In the genomic region with DNA sequence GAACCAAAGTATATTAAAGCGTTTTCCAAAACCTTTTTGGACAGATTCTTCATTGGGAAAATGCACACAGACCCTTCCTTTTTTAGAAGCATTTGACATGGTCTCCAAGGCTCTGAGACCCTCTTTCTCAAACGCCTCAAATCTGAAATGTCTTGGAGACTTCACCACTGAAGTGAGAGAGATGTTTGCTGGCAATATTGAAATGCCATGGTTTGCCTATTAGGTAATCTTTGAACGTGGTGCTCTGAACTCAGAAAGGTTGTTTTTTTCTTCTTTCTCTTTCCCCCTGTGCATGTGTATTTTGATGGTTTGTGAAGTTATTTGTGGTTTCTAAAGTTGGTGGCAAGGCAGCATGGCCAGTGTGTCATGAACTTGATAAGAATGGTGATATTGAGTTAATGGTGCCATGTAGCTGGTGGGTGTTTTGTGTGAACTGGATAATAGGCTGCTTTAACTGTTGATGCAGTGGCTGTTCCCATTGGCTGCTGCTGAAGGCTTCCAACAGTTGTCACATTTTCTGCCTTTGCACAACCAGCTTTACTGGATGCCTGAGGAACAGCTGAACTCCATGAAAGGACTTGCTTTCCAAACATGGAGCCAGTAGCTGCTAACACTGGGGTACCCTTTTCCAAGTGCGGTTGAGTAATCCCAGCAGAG, we compare ENCODE assay signal across 12 cellular contexts. TPM values are rescaled to one million over a fixed set of nuclear protein-coding genes. Genes with fewer than 3 reads are reported as not detected.
DNase-seq lines count a peak whose midpoint lies in the region; TF ChIP-seq lines count a peak whose summit lies in the region.
"Had no signal": no experiment of that assay in that cellular context is flagged by ENCODE, and none has a peak within 500 bp of the region (broad histone marks: within the 10 kb centered on the region; RNA-seq: fewer than 3 reads in every experiment).

No MANE protein-coding gene starts in this region.

- peak overlapping the region; percentile 22 to 94 (median 86) for H3K4me3 Mint-ChIP-seq in brain
- H3K4me3 Mint-ChIP-seq: activated naive CD4-positive, alpha-beta T cell treated with anti-CD3 and anti-CD28 coated beads, Interleukin-2, amount 50 U/mL, for 24 hours had no signal

- no peaks in the 10 kb centered on the region for H3K27me3 ChIP-seq in right atrium auricular region
- peaks cover 0 to 8% (median 0%) of the 10 kb centered on the region in 3 donors for H3K27me3 ChIP-seq in skeletal muscle tissue (ENCODE audit: control insufficient read depth in 3 of 3, insufficient read depth in 3 of 3, low read length in 3 of 3)

- in situ Hi-C loops in G401 (cut with HindIII; ENCODE audit: low sequenced_read_pairs) = no loop called here

- peaks cover 16% of the 10 kb centered on the region for H3K4me1 Mint-ChIP-seq in brain
- H3K4me1 Mint-ChIP-seq: activated naive CD4-positive, alpha-beta T cell treated with anti-CD3 and anti-CD28 coated beads, Interleukin-2, amount 50 U/mL, for 24 hours had no signal

- H3K36me3 ChIP-seq in right atrium auricular region (no peaks in the 10 kb centered on the region), skeletal muscle tissue (ENCODE audit: control insufficient read depth in 3 of 3, insufficient read depth in 3 of 3, low read length in 3 of 3) (no peaks in the 10 kb centered on the region)

- H3K9me3 ChIP-seq in right atrium auricular region (no peaks in the 10 kb centered on the region), skeletal muscle tissue (ENCODE audit: control insufficient read depth in 3 of 3, low read length in 3 of 3) (no peaks in the 10 kb centered on the region)

- no peak for DNase-seq in HFF-Myc (ENCODE audit: extremely low read depth, low read depth)
- DNase-seq in right atrium auricular region (ENCODE audit: low spot score) = peak; percentile 82
- DNase-seq in G401 (ENCODE audit: low spot score) = no peak
- DNase-seq in activated effector memory CD4-positive, alpha-beta T cell treated with anti-CD3 and anti-CD28 coated beads, Interleukin-2, amount 50 U/mL, for 16 hours = no peak
- no peak for DNase-seq in central memory CD4-positive, alpha-beta T cell
- no peak for DNase-seq in NCI-H187 treated with DMSO at 0.1 percent for 48 hours (lab: John Stamatoyannopoulos, UW)
- DNase-seq: activated CD4-positive, alpha-beta T cell treated with anti-CD3 and anti-CD28 coated beads, Interleukin-2, amount 50 U/mL, for 4 hours; DMS153; NCI-H526 had no signal

- H3K27ac Mint-ChIP-seq in brain = peak overlapping the region in 2 of 5 experiments; percentile 30 to 82
- H3K27ac Mint-ChIP-seq: activated naive CD4-positive, alpha-beta T cell treated with anti-CD3 and anti-CD28 coated beads, Interleukin-2, amount 50 U/mL, for 24 hours had no signal

- H3K36me3 Mint-ChIP-seq in brain = no peaks in the 10 kb centered on the region
- H3K36me3 Mint-ChIP-seq: activated naive CD4-positive, alpha-beta T cell treated with anti-CD3 and anti-CD28 coated beads, Interleukin-2, amount 50 U/mL, for 24 hours had no signal

- H3K9me3 Mint-ChIP-seq in brain = no peaks in the 10 kb centered on the region
- H3K9me3 Mint-ChIP-seq: activated naive CD4-positive, alpha-beta T cell treated with anti-CD3 and anti-CD28 coated beads, Interleukin-2, amount 50 U/mL, for 24 hours had no signal

- H3K27ac ChIP-seq in right atrium auricular region (peak overlapping the region; percentile 86 to 90), skeletal muscle tissue (ENCODE audit: low read depth, low read length) (no peak overlapping the region)

- H3K4me1 ChIP-seq in right atrium auricular region (peaks cover 0 to 20% of the 10 kb centered on the region in 2 donors), skeletal muscle tissue (ENCODE audit: control insufficient read depth in 3 of 3, insufficient read depth in 3 of 3, low read length in 3 of 3) (peaks cover 4 to 18% (median 15%) of the 10 kb centered on the region in 3 donors)

- TF ChIP-seq CTCF in HFF-Myc (IDR thresholded peaks at IDR 0.05; ENCODE audit: low read depth, low read length, missing control alignments) (no peak), brain (conservative IDR thresholded peaks at IDR 0.05) (no peak), right atrium auricular region (IDR thresholded peaks at IDR 0.05) (no peak)

- H3K9ac ChIP-seq in skeletal muscle tissue (ENCODE audit: low read depth in 1 of 3, low read length in 3 of 3) = no peak overlapping the region

- peaks cover 42% of the 10 kb centered on the region for H3K27me3 Mint-ChIP-seq in brain

- H3K4me3 ChIP-seq in HFF-Myc (replicated peaks; ENCODE audit: low read depth, low read length) = peak overlapping the region; percentile 66
- H3K4me3 ChIP-seq in right atrium auricular region = peak overlapping the region; percentile 70 to 72
- H3K4me3 ChIP-seq in skeletal muscle tissue (ENCODE audit: low read length in 3 of 3) = peak overlapping the region; percentile 0 to 78 (median 70)

RNA-seq across cellular contexts. Expression of gene PALM2AKAP2, which starts 1.7 kb away (rescaled TPM):
- 0.68 TPM for polyA plus RNA-seq in brain (ENCODE audit: insufficient read depth, low read depth, low replicate concordance)
- total RNA-seq in right atrium auricular region = 10 to 100 TPM; 56.6 to 61.1 TPM
- total RNA-seq in skeletal muscle tissue = 24.0 TPM
- total RNA-seq in G401 (2014; rRNA removed; shearing (Covaris generic)) = not detected in 2 replicates

Comparison
In these comparisons a context has a peak if more than half of its experiments do, and no peak if none do; other contexts are left out.
1. RNA of gene PALM2AKAP2, which starts 1.7 kb away (total RNA-seq): 56.6 to 61.1 TPM in right atrium auricular region and 24.0 TPM in skeletal muscle tissue (single experiment); not detected in G401; every median in the first group is over 10 times any median in the second.
2. Peak in every context shown above with its lines, with median percentiles within 50 percentile points of each other: H3K4me3 ChIP-seq.